9 cellular contexts compared by ENCODE assay signal in genomic region chr20:32018269-32019155, GRCh38. TPM values are rescaled to one million over a fixed set of nuclear protein-coding genes. Genes with fewer than 3 reads are reported as not detected.
DNase-seq lines count a peak whose midpoint lies in the region; ATAC-seq, FAIRE-seq and TF ChIP-seq lines count a peak whose summit lies in the region.
"Had no signal": no experiment of that assay in that cellular context is flagged by ENCODE, and none has a peak within 500 bp of the region (broad histone marks: within the 10 kb centered on the region; RNA-seq: fewer than 3 reads in every experiment).

No MANE protein-coding gene starts in this region.

- no peak for TF ChIP-seq RAD21 in A549 (conservative IDR thresholded peaks at IDR 0.05 in 1 of 2, IDR thresholded peaks at IDR 0.05 in 1 of 2)

- peaks cover 13% of the 10 kb centered on the region for H3K4me1 Mint-ChIP-seq in activated CD8-positive, alpha-beta memory T cell treated with anti-CD3 and anti-CD28 coated beads, Interleukin-2, amount 10 ng/mL, durations not matched to agents 7 days and 5 days
- peaks cover 7% of the 10 kb centered on the region for H3K4me1 Mint-ChIP-seq in osteocyte (ENCODE audit: unreplicated experiment)

- no peaks in the 10 kb centered on the region for H3K9me3 Mint-ChIP-seq in activated CD8-positive, alpha-beta memory T cell treated with anti-CD3 and anti-CD28 coated beads, Interleukin-2, amount 10 ng/mL, durations not matched to agents 7 days and 5 days (ENCODE audit: low read depth)
- no peaks in the 10 kb centered on the region for H3K9me3 Mint-ChIP-seq in osteocyte (ENCODE audit: unreplicated experiment)

- intact Hi-C loops in esophagus muscularis mucosa (cut with DNase I), result no loop called here

- 0 out of 3 replicates have a peak, but pooled peaks have one; percentile 4 for TF ChIP-seq CTCF in A549 (IDR thresholded peaks at IDR 0.05)
- no peak for TF ChIP-seq CTCF in esophagus muscularis mucosa (IDR thresholded peaks at IDR 0.05)
- TF ChIP-seq CTCF in osteocyte (IDR thresholded peaks at IDR 0.05), result no peak

- peak overlapping the region; percentile 63 for H3K4me3 Mint-ChIP-seq in activated CD8-positive, alpha-beta memory T cell treated with anti-CD3 and anti-CD28 coated beads, Interleukin-2, amount 10 ng/mL, durations not matched to agents 7 days and 5 days
- peak overlapping the region; percentile 74 for H3K4me3 Mint-ChIP-seq in osteocyte (ENCODE audit: unreplicated experiment)

- H3K27ac Mint-ChIP-seq in activated CD8-positive, alpha-beta memory T cell treated with anti-CD3 and anti-CD28 coated beads, Interleukin-2, amount 10 ng/mL, durations not matched to agents 7 days and 5 days, result no peak overlapping the region
- no peak overlapping the region for H3K27ac Mint-ChIP-seq in osteocyte (ENCODE audit: unreplicated experiment)

- TF ChIP-seq POLR2A in A549 (IDR thresholded peaks at IDR 0.05; ENCODE audit: low read length) (peak; percentile 21; the same call in 1 of the 2 replicates), H54 (IDR thresholded peaks at IDR 0.05; ENCODE audit: low read depth, low read length) (peak; percentile 23; the same call in 1 of the 2 replicates), esophagus muscularis mucosa (IDR thresholded peaks at IDR 0.05; ENCODE audit: low read depth) (no peak)

- ATAC-seq in A549 (peak; percentile 78 to 91), HG02938 (IDR thresholded peaks at IDR 0.05; ENCODE audit: unreplicated experiment) (no peak)
- peak; percentile 67 for ATAC-seq in activated CD8-positive, alpha-beta memory T cell treated with anti-CD3 and anti-CD28 coated beads, Interleukin-2, amount 10 ng/mL, durations not matched to agents 7 days and 5 days

- CTCF ChIA-PET in A549 (lab: Yijun Ruan, JAX), result interaction anchor here (0.9 to 5.2 kb wide), 6 partner anchors 11 to 172 kb away, joined by 3 to 69 read pairs (median 4); no protein-coding TSS in a partner anchor
- CTCF ChIA-PET in activated CD8-positive, alpha-beta memory T cell treated with anti-CD3 and anti-CD28 coated beads, Interleukin-2, amount 10 ng/mL, durations not matched to agents 7 days and 5 days (lab: Charles Lee), result interaction anchor here (1.4 to 2.9 kb wide), 4 partner anchors 11 to 195 kb away, joined by 4 to 25 read pairs (median 11); no protein-coding TSS in a partner anchor

- H3K27me3 Mint-ChIP-seq in activated CD8-positive, alpha-beta memory T cell treated with anti-CD3 and anti-CD28 coated beads, Interleukin-2, amount 10 ng/mL, durations not matched to agents 7 days and 5 days, result peaks cover 80% of the 10 kb centered on the region
- H3K27me3 Mint-ChIP-seq in osteocyte (ENCODE audit: unreplicated experiment), result peaks cover 79% of the 10 kb centered on the region

- peak overlapping the region; percentile 68 for H3K4me3 ChIP-seq in A549
- H3K4me3 ChIP-seq in esophagus muscularis mucosa, result peak overlapping the region; percentile 51 to 64 (median 54)

- DNase-seq in A549 (ENCODE audit: low read depth in 1 of 2, low spot score in 1 of 2), result peak; percentile 44 to 77
- DNase-seq in H54 (ENCODE audit: insufficient read length, low spot score), result peak; percentile 88
- DNase-seq in NCI-H510A treated with DMSO at 0.1 percent for 48 hours (lab: John Stamatoyannopoulos, UW), result peak; percentile 90
- DNase-seq in activated CD8-positive, alpha-beta memory T cell treated with anti-CD3 and anti-CD28 coated beads, Interleukin-2, amount 10 ng/mL, durations not matched to agents 7 days and 5 days, result peak; percentile 55
- no peak for DNase-seq in esophagus muscularis mucosa (ENCODE audit: extremely low spot score)
- DNase-seq in osteocyte (ENCODE audit: extremely low spot score, unreplicated experiment), result no peak
- DNase-seq in urothelium cell line (ENCODE audit: low spot score), result peak; percentile 91

- H3K27me3 ChIP-seq in esophagus muscularis mucosa, result peaks cover 4 to 98% (median 37%) of the 10 kb centered on the region in 4 donors

- POLR2A ChIA-PET in A549 (lab: Yijun Ruan, JAX), result no interaction called here

- TF ChIP-seq EP300 in A549 (IDR thresholded peaks at IDR 0.05), result no peak
- no peak for TF ChIP-seq EP300 in esophagus muscularis mucosa (IDR thresholded peaks at IDR 0.05)

- H3K36me3 ChIP-seq in esophagus muscularis mucosa, result no peaks in the 10 kb centered on the region

- no peaks in the 10 kb centered on the region for H3K36me3 Mint-ChIP-seq in activated CD8-positive, alpha-beta memory T cell treated with anti-CD3 and anti-CD28 coated beads, Interleukin-2, amount 10 ng/mL, durations not matched to agents 7 days and 5 days
- H3K36me3 Mint-ChIP-seq in osteocyte (ENCODE audit: unreplicated experiment), result no peaks in the 10 kb centered on the region

- H3K4me2 ChIP-seq in A549, result peak overlapping the region; percentile 98

- H3K9me3 ChIP-seq in A549 (no peaks in the 10 kb centered on the region), esophagus muscularis mucosa (no peaks in the 10 kb centered on the region)

- FAIRE-seq in A549 (lab: Jason Lieb, UNC), result no peak
- FAIRE-seq in H54 (lab: Jason Lieb, UNC), result no peak
- no peak for FAIRE-seq in urothelium cell line (lab: Jason Lieb, UNC)

- H3K4me1 ChIP-seq in A549, result peaks cover 4% of the 10 kb centered on the region; the same call in 1 of the 3 replicates
- peaks cover 17 to 24% (median 23%) of the 10 kb centered on the region in 4 donors for H3K4me1 ChIP-seq in esophagus muscularis mucosa

- H3K27ac ChIP-seq in A549, result peak overlapping the region; percentile 38 to 70; a peak in 4 of 6 replicates
- H3K27ac ChIP-seq in esophagus muscularis mucosa (replicated peaks in 1 of 4), result peak overlapping the region in 1 of 4 donors; percentile 33
- H3K27ac ChIP-seq: epithelial cell of prostate had no signal

- WGBS in A549 (ENCODE audit: missing lambda C conversion rate), result 0% methylated on average over 10 of the region's 67 CpGs
- 31% methylated on average over 3 of the region's 67 CpGs for WGBS in esophagus muscularis mucosa

TF ChIP-seq in A549, 52 proteins besides CTCF, POLR2A, EP300 and RAD21 (continues in another document):
- no peak for TF ChIP-seq EHF (CRISPR knock-in tag; IDR thresholded peaks at IDR 0.05)
- TF ChIP-seq HMGXB4 (CRISPR knock-in tag; IDR thresholded peaks at IDR 0.05; ENCODE audit: borderline replicate concordance), result no peak
- TF ChIP-seq RCOR1 (IDR thresholded peaks at IDR 0.05; ENCODE audit: low read depth, low read length), result no peak

RNA-seq across cellular contexts. Expression of gene CCM2L, which starts 8.3 kb away (rescaled TPM):
- polyA plus RNA-seq in A549 (2011; rRNA removed) (0.05 and 0.13 TPM in 2 replicates), A549 (2017; fragmentation: RNase III; extraction: RNeasy Plus Mini Kit Qiagen cat#74134 plus additional on column Dnase treatment) (0.13 to 0.32 TPM (median 0.18 TPM) in 3 replicates)
- 0.05 and 0.27 TPM in 2 replicates for polyA plus RNA-seq in A549 (2012; cell fraction: cytosol; rRNA removed)
- polyA plus RNA-seq in A549 (2012; cell fraction: nucleus; rRNA removed), result 0.12 and 0.17 TPM in 2 replicates
- not detected in 2 replicates for polyA minus RNA-seq in A549 (2011; rRNA and poly(A)+ RNA removed)
- total RNA-seq in activated CD8-positive, alpha-beta memory T cell treated with anti-CD3 and anti-CD28 coated beads, Interleukin-2, amount 10 ng/mL, durations not matched to agents 7 days and 5 days, result not detected
- total RNA-seq in esophagus muscularis mucosa (10 to 100 TPM in 2 of 4 donors, 1 to 10 TPM in 2; 6.0 to 12.1 (median 10.4) TPM), osteocyte (not detected in 2 replicates)

RNA-seq across cellular contexts. Expression of gene HCK, which starts 33.5 kb away (rescaled TPM):
- polyA plus RNA-seq in A549 (2011; rRNA removed) (0.06 and 0.07 TPM in 2 replicates), A549 (2017; fragmentation: RNase III; extraction: RNeasy Plus Mini Kit Qiagen cat#74134 plus additional on column Dnase treatment) (0.07 TPM in 1 of 3 replicates, not detected in the others)
- polyA plus RNA-seq in A549 (2012; cell fraction: cytosol; rRNA removed), result not detected in 2 replicates
- 0.05 TPM in 1 of 2 replicates, not detected in the other for polyA plus RNA-seq in A549 (2012; cell fraction: nucleus; rRNA removed)
- 0.15 and 0.25 TPM in 2 replicates for polyA minus RNA-seq in A549 (2011; rRNA and poly(A)+ RNA removed)
- not detected for total RNA-seq in activated CD8-positive, alpha-beta memory T cell treated with anti-CD3 and anti-CD28 coated beads, Interleukin-2, amount 10 ng/mL, durations not matched to agents 7 days and 5 days
- total RNA-seq in esophagus muscularis mucosa (10 to 100 TPM in 2 of 4 donors, 1 to 10 TPM in 2; 7.8 to 36.6 (median 11.4) TPM), osteocyte (not detected in 2 replicates)

RNA-seq across cellular contexts. Expression of gene XKR7, which starts 50.6 kb away (rescaled TPM):
- polyA plus RNA-seq in A549 (2011; rRNA removed) (not detected in 2 replicates), A549 (2017; fragmentation: RNase III; extraction: RNeasy Plus Mini Kit Qiagen cat#74134 plus additional on column Dnase treatment) (0.01 TPM in 1 of 3 replicates, not detected in the others)
- not detected in 2 replicates for polyA plus RNA-seq in A549 (2012; cell fraction: cytosol; rRNA removed)
- not detected in 2 replicates for polyA plus RNA-seq in A549 (2012; cell fraction: nucleus; rRNA removed)
- not detected in 2 replicates for polyA minus RNA-seq in A549 (2011; rRNA and poly(A)+ RNA removed)
- not detected for total RNA-seq in activated CD8-positive, alpha-beta memory T cell treated with anti-CD3 and anti-CD28 coated beads, Interleukin-2, amount 10 ng/mL, durations not matched to agents 7 days and 5 days
- total RNA-seq in esophagus muscularis mucosa (not detected), osteocyte (not detected in 2 replicates)

Comparison
In these comparisons a context has a peak if more than half of its experiments do, and no peak if none do; other contexts are left out.
1. DNase-seq: peak in A549 (2 of 2), H54 (single experiment), NCI-H510A treated with DMSO at 0.1 percent for 48 hours (single experiment), activated CD8-positive, alpha-beta memory T cell treated with anti-CD3 and anti-CD28 coated beads, Interleukin-2, amount 10 ng/mL, durations not matched to agents 7 days and 5 days (single experiment) and urothelium cell line (single experiment); none in esophagus muscularis mucosa (single experiment) and osteocyte (single experiment).